28 cellular contexts compared by ENCODE assay signal in the genomic region with DNA sequence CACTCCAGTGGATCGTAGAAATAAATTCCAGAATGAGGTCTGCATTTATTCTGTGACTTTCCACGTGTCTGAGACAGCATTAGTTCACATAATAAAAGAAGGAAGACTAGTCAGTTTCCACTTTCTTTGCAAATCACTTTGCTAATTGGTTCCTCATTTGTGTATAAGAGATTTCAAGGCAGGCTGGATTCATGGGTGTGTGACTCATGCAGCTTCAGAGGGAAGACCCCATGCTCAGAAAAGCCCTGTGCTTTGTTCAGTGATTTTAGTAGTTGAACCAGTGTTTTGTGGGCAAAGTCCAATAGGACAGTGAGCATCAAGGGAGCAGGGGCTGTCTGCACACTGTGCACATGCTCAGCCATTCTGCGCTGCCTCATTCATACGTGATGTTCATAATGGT.
"Had no signal": no experiment of that assay in that cellular context is flagged by ENCODE, and none has a peak within 500 bp of the region (broad histone marks: within the 10 kb centered on the region; RNA-seq: fewer than 3 reads in every experiment).

No MANE protein-coding gene starts in this region.

- H3K36me3 ChIP-seq: adrenal gland, cardiac muscle cell, colonic mucosa, pancreas, right atrium auricular region, tibial nerve, WERI-Rb-1 had no signal

- H3K4me3 ChIP-seq: adrenal gland, cardiac muscle cell, colonic mucosa, dorsolateral prefrontal cortex, pancreas, right atrium auricular region, tibial nerve had no signal

- H3K27ac ChIP-seq: adrenal gland, cardiac muscle cell, colonic mucosa, dorsolateral prefrontal cortex, pancreas, right atrium auricular region, tibial nerve, WERI-Rb-1 had no signal

- ATAC-seq: left cardiac atrium, left ventricle myocardium superior, pancreas had no signal

- DNase-seq: activated CD4-positive, alpha-beta memory T cell treated with anti-CD3 and anti-CD28 coated beads for 36 hours; activated CD4-positive, alpha-beta T cell treated with anti-CD3 and anti-CD28 coated beads, Interleukin-2, amount 10 ng/mL, durations not matched to agents 24 days and 14 days; activated CD4-positive, CD25-positive, alpha-beta regulatory T cell treated with anti-CD3 and anti-CD28 coated beads, Interleukin-2, amount 50 U/mL, for 72 hours; activated CD8-positive, alpha-beta memory T cell treated with anti-CD3 and anti-CD28 coated beads, Interleukin-2, amount 50 U/mL, for 4 hours; activated effector memory CD4-positive, alpha-beta T cell treated with anti-CD3 and anti-CD28 coated beads, Interleukin-2, amount 50 U/mL, for 16 hours; activated naive CD4-positive, alpha-beta T cell treated with anti-CD3 and anti-CD28 coated beads for 36 hours; activated naive CD8-positive, alpha-beta T cell treated with anti-CD3 and anti-CD28 coated beads for 36 hours; activated T-cell treated with anti-CD3 and anti-CD28 coated beads, Interleukin-2, amount 50 U/mL, for 1 hour; adrenal gland; aorta; cerebellar nuclear complex; colonic mucosa; dorsolateral prefrontal cortex; effector memory CD4-positive, alpha-beta T cell; left cardiac atrium; left ventricle myocardium superior; naive B cell; nephron progenitor cell; nucleus accumbens; pancreas; stimulated activated naive CD4-positive, alpha-beta T cell; T1000; WERI-Rb-1 had no signal

- H3K4me1 ChIP-seq: adrenal gland, colonic mucosa, pancreas, right atrium auricular region, tibial nerve had no signal

- H3K27me3 ChIP-seq: adrenal gland, cardiac muscle cell, colonic mucosa, dorsolateral prefrontal cortex, pancreas, right atrium auricular region, tibial nerve had no signal

- FAIRE-seq: frontal cortex, keratinocyte, pancreas had no signal

- H3K9me3 ChIP-seq: adrenal gland, colonic mucosa, pancreas, right atrium auricular region, tibial nerve had no signal
